In the genomic region with DNA sequence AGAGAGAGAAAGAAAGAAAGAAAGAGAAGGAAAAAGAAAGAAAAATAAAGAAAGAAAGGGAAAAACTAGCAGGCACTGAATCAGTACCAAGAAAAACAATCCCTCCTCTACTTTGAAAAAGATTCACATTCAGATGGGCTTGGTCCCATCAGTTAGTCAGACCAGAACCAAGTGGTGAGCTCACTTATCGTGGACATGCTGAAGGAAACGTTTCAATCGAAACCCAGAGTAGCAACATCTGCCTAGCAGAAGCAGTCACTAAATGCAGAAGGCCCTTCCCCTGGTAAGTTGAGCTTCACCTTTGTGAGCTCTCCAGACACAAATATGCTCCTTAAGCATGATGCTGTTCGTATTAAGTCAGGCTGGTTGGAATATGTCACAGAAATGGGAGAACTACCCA, we compare ENCODE assay signal across 24 cellular contexts.
"Had no signal": no experiment of that assay in that cellular context is flagged by ENCODE, and none has a peak within 500 bp of the region (broad histone marks: within the 10 kb centered on the region; RNA-seq: fewer than 3 reads in every experiment).

No MANE protein-coding gene starts in this region.

- H3K27ac ChIP-seq: adrenal gland, body of pancreas, breast epithelium, PC-9, RWPE1, SJCRH30, SK-N-MC had no signal

- H3K4me3 ChIP-seq: adrenal gland, body of pancreas, breast epithelium, PC-9, SJCRH30, SK-N-MC had no signal

- H3K27me3 ChIP-seq: adrenal gland, body of pancreas, breast epithelium, SJCRH30 had no signal

- DNase-seq: activated CD4-positive, alpha-beta T cell treated with anti-CD3 and anti-CD28 coated beads, Interleukin-2, amount 10 ng/mL, durations not matched to agents 24 days and 14 days; activated CD4-positive, alpha-beta T cell treated with anti-CD3 and anti-CD28 coated beads, Interleukin-2, amount 50 U/mL, for 4 hours; activated CD8-positive, alpha-beta T cell treated with anti-CD3 and anti-CD28 coated beads for 36 hours; activated gamma-delta T cell treated with Interleukin-2 at 50 U/mL for 16 hours; activated naive CD4-positive, alpha-beta T cell treated with anti-CD3 and anti-CD28 coated beads for 36 hours; activated T-cell treated with anti-CD3 and anti-CD28 coated beads, Interleukin-2, amount 50 U/mL, for 24 hours; adrenal gland; body of pancreas; Karpas-422; NCI-H1092; NCI-H1436 treated with DMSO at 0.1 percent for 48 hours; NCI-H1694 treated with DMSO at 0.1 percent for 48 hours; NCI-H2029; NCI-H345; NCI-H524 treated with DMSO at 0.1 percent for 48 hours; NK-92 treated with Interleukin-12 subunit alpha and Interleukin-12 subunit beta, amount 100 ng/mL, for 24 hours; PC-9; SHP77; SJCRH30; T1000 had no signal

- H3K4me1 ChIP-seq: adrenal gland, body of pancreas, breast epithelium had no signal

- H2AFZ ChIP-seq: PC-9 had no signal

- H3K9me3 ChIP-seq: adrenal gland, body of pancreas, breast epithelium, SJCRH30 had no signal

- H3K36me3 ChIP-seq: adrenal gland, breast epithelium, SJCRH30 had no signal

- ATAC-seq: activated CD8-positive, alpha-beta T cell treated with anti-CD3 and anti-CD28 coated beads for 36 hours; activated naive CD4-positive, alpha-beta T cell treated with anti-CD3 and anti-CD28 coated beads, Interleukin-2, amount 50 U/mL, for 72 hours; body of pancreas had no signal

- H3K4me2 ChIP-seq: PC-9 had no signal
